10 cellular contexts compared by ENCODE assay signal in the genomic region with DNA sequence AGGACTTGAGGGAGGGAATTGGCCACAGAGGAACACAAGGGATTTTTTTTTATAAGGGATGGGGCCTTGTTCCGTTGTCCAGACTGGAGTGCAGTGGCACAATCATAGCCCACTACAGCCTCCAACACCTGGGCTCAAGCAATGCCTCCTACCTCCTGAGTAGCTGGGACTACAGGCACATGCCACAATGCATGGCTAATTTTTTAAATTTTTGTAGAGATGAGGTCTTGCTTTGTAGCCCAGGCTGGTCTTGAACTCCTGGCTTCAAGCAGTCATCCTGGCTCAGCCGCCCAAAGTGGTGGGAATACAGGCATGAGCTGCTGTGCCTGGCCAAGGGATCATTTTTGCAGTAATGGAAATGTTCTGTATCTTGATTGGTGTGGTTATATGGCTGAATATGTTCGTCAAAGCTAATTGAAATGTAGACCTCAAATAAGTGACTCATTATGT. TPM values are rescaled to one million over a fixed set of nuclear protein-coding genes. Genes with fewer than 3 reads are reported as not detected.
A peak's percentile ranks its signal among the peaks of the same experiment; 100 is the strongest.
DNase-seq lines count a peak whose midpoint lies in the region; ATAC-seq and TF ChIP-seq lines count a peak whose summit lies in the region.
"Had no signal": no experiment of that assay in that cellular context is flagged by ENCODE, and none has a peak within 500 bp of the region (broad histone marks: within the 10 kb centered on the region; RNA-seq: fewer than 3 reads in every experiment).

No MANE protein-coding gene starts in this region.

- H3K9me3 ChIP-seq in Panc1 (ENCODE audit: control insufficient read depth, insufficient read depth, low read depth, low read length) (peaks cover 6% of the 10 kb centered on the region; the same call in 1 of the 2 replicates), skeletal muscle satellite cell (replicated peaks; ENCODE audit: low read length) (no peaks in the 10 kb centered on the region)

- in situ Hi-C loops in Panc1 (cut with HindIII; ENCODE audit: low pct_unique_long_range_greater_than_20kb, low sequenced_read_pairs) (no loop called here), astrocyte of the cerebellum (cut with HindIII; ENCODE audit: low sequenced_read_pairs) (no loop called here)

- H3K9ac ChIP-seq in skeletal muscle satellite cell (ENCODE audit: low read depth, low read length): peak overlapping the region; percentile 61

- peaks cover 12% of the 10 kb centered on the region; the same call in 1 of the 2 replicates for H3K36me3 ChIP-seq in Panc1 (ENCODE audit: control insufficient read depth, insufficient read depth, low read length)
- peaks cover 8% of the 10 kb centered on the region for H3K36me3 ChIP-seq in skeletal muscle satellite cell (ENCODE audit: insufficient read depth, low read length)

- peaks cover 32% of the 10 kb centered on the region for H3K4me1 ChIP-seq in Panc1 (ENCODE audit: control insufficient read depth, insufficient read depth, low read length)
- peaks cover 46% of the 10 kb centered on the region for H3K4me1 ChIP-seq in skeletal muscle satellite cell (ENCODE audit: control insufficient read depth, insufficient read depth, low read length)

- no TSS peak for BruUV-seq in Panc1 (replicated peaks; lab: Mats Ljungman, UMichigan)

- no peak for TF ChIP-seq CTCF in Panc1 (IDR thresholded peaks at IDR 0.05)
- TF ChIP-seq CTCF in astrocyte of the cerebellum (IDR thresholded peaks at IDR 0.05; ENCODE audit: low read depth, low read length, missing control alignments): no peak

- POLR2A ChIA-PET in Panc1 (lab: Charles Lee): interaction anchor here (0.7 kb wide), 1 partner anchor 14 kb away, joined by 5 read pairs; no protein-coding TSS in a partner anchor

- H3K4me3 ChIP-seq in Panc1 (ENCODE audit: low read depth in 2 of 2, low read length in 2 of 2) (no peak overlapping the region), astrocyte of the cerebellum (ENCODE audit: low read depth, low read length) (no peak overlapping the region), skeletal muscle satellite cell (ENCODE audit: low read length) (peak overlapping the region; percentile 9)

- peak overlapping the region; percentile 100 for H3K27ac ChIP-seq in Panc1 (ENCODE audit: low read length)

- H3K27me3 ChIP-seq in Panc1 (ENCODE audit: control insufficient read depth, insufficient read depth, low read length): no peaks in the 10 kb centered on the region
- H3K27me3 ChIP-seq in skeletal muscle satellite cell (ENCODE audit: control insufficient read depth, insufficient read depth, low read length): no peaks in the 10 kb centered on the region

- DNase-seq in activated CD4-positive, alpha-beta T cell treated with anti-CD3 and anti-CD28 coated beads for 48 hours: peak; percentile 49
- no peak for DNase-seq in activated CD4-positive, alpha-beta T cell treated with anti-CD3 and anti-CD28 coated beads, Interleukin-2, amount 50 U/mL, for 1 hour
- DNase-seq in Panc1 (ENCODE audit: low read depth, low spot score): no peak
- peak; percentile 84 for DNase-seq in astrocyte of the cerebellum (ENCODE audit: low read depth)
- no peak for DNase-seq in DMS53 (lab: John Stamatoyannopoulos, UW)
- no peak for DNase-seq in NCI-H146 treated with DMSO at 0.1 percent for 48 hours (lab: John Stamatoyannopoulos, UW; ENCODE audit: unreplicated experiment)
- DNase-seq in NCI-H1436 treated with DMSO at 0.1 percent for 48 hours (lab: John Stamatoyannopoulos, UW): no peak
- DNase-seq: ACHN, NCI-H2081 had no signal

- peak overlapping the region; percentile 34 for H3K4me2 ChIP-seq in skeletal muscle satellite cell (ENCODE audit: low read length)

- intact Hi-C loops in Panc1 (cut with micrococcal nuclease; ENCODE audit: unreplicated experiment): no loop called here

- no peak for ATAC-seq in Panc1

- CTCF ChIA-PET in Panc1 (lab: Charles Lee): no interaction called here

RNA-seq across cellular contexts. Expression of a gene that starts 56.9 kb away (rescaled TPM):
- total RNA-seq in Panc1 (2021; ENCODE audit: unreplicated experiment): 281 TPM
- polyA plus RNA-seq in Panc1 (2012; ENCODE audit: insufficient read length): 139 TPM
- 178 and 192 TPM in 2 replicates for total RNA-seq in skeletal muscle satellite cell (2012; rRNA removed)

RNA-seq across cellular contexts. Expression of a gene that starts 57.1 kb away (rescaled TPM):
- 40.2 TPM for total RNA-seq in Panc1 (2021; ENCODE audit: unreplicated experiment)
- 36.1 TPM for polyA plus RNA-seq in Panc1 (2012; ENCODE audit: insufficient read length)
- 22.3 and 26.9 TPM in 2 replicates for total RNA-seq in skeletal muscle satellite cell (2012; rRNA removed)

Comparison
In these comparisons a context has a peak if more than half of its experiments do, and no peak if none do; other contexts are left out.
1. DNase-seq: peak in activated CD4-positive, alpha-beta T cell treated with anti-CD3 and anti-CD28 coated beads for 48 hours (single experiment) and astrocyte of the cerebellum (single experiment); none in activated CD4-positive, alpha-beta T cell treated with anti-CD3 and anti-CD28 coated beads, Interleukin-2, amount 50 U/mL, for 1 hour (single experiment), Panc1 (single experiment), DMS53 (single experiment), NCI-H146 treated with DMSO at 0.1 percent for 48 hours (single experiment) and NCI-H1436 treated with DMSO at 0.1 percent for 48 hours (single experiment).